In genomic region chr16:31507929-31508705, GRCh38 we compare ENCODE assay signal across 8 cellular contexts. TPM values are rescaled to one million over a fixed set of nuclear protein-coding genes. Genes with fewer than 3 reads are reported as not detected.
DNase-seq lines count a peak whose midpoint lies in the region; ATAC-seq, FAIRE-seq and TF ChIP-seq lines count a peak whose summit lies in the region.

Gene RUSF1, minus strand, starts transcription at chr16:31508391. Its CDS starts 18 bp downstream, at chr16:31508373.

- FAIRE-seq in GM12892 (lab: Jason Lieb, UNC) = peak; percentile 40

- H3K9me3 ChIP-seq in psoas muscle = no peaks in the 10 kb centered on the region

- H3K36me3 ChIP-seq in psoas muscle (ENCODE audit: insufficient read depth in 1 of 2, low read depth in 1 of 2) (peaks cover 0 to 27% of the 10 kb centered on the region in 2 donors), urinary bladder (ENCODE audit: insufficient read depth) (no peaks in the 10 kb centered on the region)

- peaks cover 33% of the 10 kb centered on the region for H3K4me1 Mint-ChIP-seq in T-helper 1 cell treated with Interleukin-12 subunit alpha and Interleukin-12 subunit beta and Interleukin-4 antibody, amounts not matched to agents 30 μg/mL and 1 μg/mL, for 36 hours (ENCODE audit: low read depth)

- intact Hi-C loops in left ventricle myocardium superior (cut with micrococcal nuclease) = no loop called here
- intact Hi-C loops in psoas muscle (cut with DNase I) = loop anchor here (2.0 to 10.0 kb wide), 3 partner anchors 49 to 367 kb away; partner anchors contain the start of genes ARMC5 (in 1 of the 2) and ZNF267 (in 1 of the 2)

- H3K27ac ChIP-seq in psoas muscle = peak within 1 kb of the TSS; percentile 96
- H3K27ac ChIP-seq in urinary bladder (ENCODE audit: low read depth) = peak within 1 kb of the TSS; percentile 94

- peak; percentile 90 for ATAC-seq in HG02678 (IDR thresholded peaks at IDR 0.05; ENCODE audit: unreplicated experiment)
- ATAC-seq in left ventricle myocardium superior = peak; percentile 97
- peak; percentile 97 to 99 (median 98) for ATAC-seq in psoas muscle

- H3K4me3 ChIP-seq in psoas muscle = peak within 1 kb of the TSS; percentile 92
- H3K4me3 ChIP-seq in urinary bladder (ENCODE audit: low read depth, low read length) = peak within 1 kb of the TSS; percentile 85

- WGBS in psoas muscle, 3 donors = 0 to 1% (median 0%) methylated on average over 53 to 65 of the region's 65 CpGs
- WGBS in urinary bladder = under 1% methylated on average over 65 of the region's 65 CpGs

- no peaks in the 10 kb centered on the region for H3K9me3 Mint-ChIP-seq in T-helper 1 cell treated with Interleukin-12 subunit alpha and Interleukin-12 subunit beta and Interleukin-4 antibody, amounts not matched to agents 30 μg/mL and 1 μg/mL, for 36 hours

- H3K36me3 Mint-ChIP-seq in T-helper 1 cell treated with Interleukin-12 subunit alpha and Interleukin-12 subunit beta and Interleukin-4 antibody, amounts not matched to agents 30 μg/mL and 1 μg/mL, for 36 hours (ENCODE audit: low read depth) = peaks cover 11% of the 10 kb centered on the region

- H3K27me3 Mint-ChIP-seq in T-helper 1 cell treated with Interleukin-12 subunit alpha and Interleukin-12 subunit beta and Interleukin-4 antibody, amounts not matched to agents 30 μg/mL and 1 μg/mL, for 36 hours (ENCODE audit: low read depth) = no peaks in the 10 kb centered on the region

- peak within 1 kb of the TSS; percentile 94 for H3K4me3 Mint-ChIP-seq in T-helper 1 cell treated with Interleukin-12 subunit alpha and Interleukin-12 subunit beta and Interleukin-4 antibody, amounts not matched to agents 30 μg/mL and 1 μg/mL, for 36 hours

- peak within 1 kb of the TSS; percentile 93 for H3K27ac Mint-ChIP-seq in T-helper 1 cell treated with Interleukin-12 subunit alpha and Interleukin-12 subunit beta and Interleukin-4 antibody, amounts not matched to agents 30 μg/mL and 1 μg/mL, for 36 hours

- DNase-seq in GM12892 (ENCODE audit: insufficient read length) (peak; percentile 75), NCI-H128 (lab: John Stamatoyannopoulos, UW; ENCODE audit: unreplicated experiment) (peak; percentile 39), amniotic stem cell (lab: John Stamatoyannopoulos, UW) (peak; percentile 70), left ventricle myocardium superior (peak; percentile 96), psoas muscle (peak; percentile 92 to 96)

- no peaks in the 10 kb centered on the region for H3K27me3 ChIP-seq in psoas muscle (ENCODE audit: insufficient read depth in 3 of 3, low read length in 2 of 3)

- no peak for TF ChIP-seq CTCF in psoas muscle (IDR thresholded peaks at IDR 0.05)

- peaks cover 21% of the 10 kb centered on the region for H3K4me1 ChIP-seq in psoas muscle
- H3K4me1 ChIP-seq in urinary bladder (ENCODE audit: insufficient read depth) = peaks cover 1% of the 10 kb centered on the region

- TF ChIP-seq POLR2A in GM12892 (IDR thresholded peaks at IDR 0.05; ENCODE audit: low read depth, low read length) = peak; percentile 90

RNA-seq across cellular contexts. Expression of gene RUSF1, which starts in this region (rescaled TPM):
- 23.8 TPM for polyA plus RNA-seq in GM12892 (2012; ENCODE audit: missing spikeins)
- total RNA-seq in left ventricle myocardium superior (18.9 TPM), psoas muscle (10 to 100 TPM in 3 of 4 donors, 1 to 10 TPM in 1; 6.9 to 16.2 (median 11.9) TPM), urinary bladder (59.4 TPM)
- polyA plus RNA-seq in psoas muscle (10 to 100 TPM in 1 of 3 donors, 1 to 10 TPM in 2; 8.1 to 12.0 (median 9.9) TPM), urinary bladder (59.4 TPM)

Comparison
In these comparisons a context has a peak if more than half of its experiments do, and no peak if none do; other contexts are left out.
1. Peak in every context shown above with its lines: DNase-seq, ATAC-seq, H3K4me3 ChIP-seq and H3K27ac ChIP-seq.
2. DNase-seq: peak in every context shown above with its lines; median percentile 96 in left ventricle myocardium superior; 94 in psoas muscle; 75 in GM12892; 70 in amniotic stem cell; 39 in NCI-H128.